ENCODE assay signal across 18 cellular contexts in genomic region chr18:51089691-51090090, GRCh38. TPM values are rescaled to one million over a fixed set of nuclear protein-coding genes. Genes with fewer than 3 reads are reported as not detected.
A peak's percentile ranks its signal among the peaks of the same experiment; 100 is the strongest.
DNase-seq lines count a peak whose midpoint lies in the region; ATAC-seq, FAIRE-seq and TF ChIP-seq lines count a peak whose summit lies in the region.
"Had no signal": no experiment of that assay in that cellular context is flagged by ENCODE, and none has a peak within 500 bp of the region (broad histone marks: within the 10 kb centered on the region; RNA-seq: fewer than 3 reads in every experiment).

No MANE protein-coding gene starts in this region.

- H3K9me3 Mint-ChIP-seq in MCF 10A (ENCODE audit: unreplicated experiment): peaks cover 7% of the 10 kb centered on the region
- H3K9me3 Mint-ChIP-seq in activated T-cell treated with anti-CD3 and anti-CD28 coated beads, Interleukin-2, amount 50 U/mL, for 4 hours: peaks cover 32% of the 10 kb centered on the region

- in situ Hi-C loops in transverse colon (cut with MboI; ENCODE audit: low pct_ligation_motif_present in 1 of 4, low pct_unique_long_range_greater_than_20kb in 1 of 4, low sequenced_read_pairs in 3 of 4): no loop called here

- intact Hi-C loops in MCF 10A (cut with micrococcal nuclease) (no loop called here), breast epithelium (cut with DNase I; ENCODE audit: low total_unique reads) (no loop called here), transverse colon (cut with DNase I; ENCODE audit: low total_unique reads) (no loop called here)

- H3K27me3 ChIP-seq in breast epithelium: no peaks in the 10 kb centered on the region
- no peaks in the 10 kb centered on the region for H3K27me3 ChIP-seq in transverse colon
- H3K27me3 ChIP-seq: BLaER1 treated with 17β-estradiol and CSF1 and Interleukin-3, amounts not matched to agents 10 nM and 100 nM had no signal

- TSS peak; percentile 8 for BruUV-seq in MCF 10A (replicated peaks; lab: Mats Ljungman, UMichigan)

- WGBS in transverse colon (ENCODE audit: low coverage in 1 of 2), 2 donors: 83 to 89% methylated on average over 4 of the region's 4 CpGs

- peak; percentile 24 for FAIRE-seq in colon (lab: Jason Lieb, UNC)
- FAIRE-seq: H1, HTR-8/SVneo had no signal

- TF ChIP-seq EP300 in transverse colon (IDR thresholded peaks at IDR 0.05; ENCODE audit: low read depth): no peak

- peaks cover 44% of the 10 kb centered on the region for H3K36me3 Mint-ChIP-seq in MCF 10A (ENCODE audit: insufficient read depth, unreplicated experiment)
- H3K36me3 Mint-ChIP-seq in activated T-cell treated with anti-CD3 and anti-CD28 coated beads, Interleukin-2, amount 50 U/mL, for 4 hours (ENCODE audit: insufficient read depth): peaks cover 21% of the 10 kb centered on the region

- H3K9me3 ChIP-seq in breast epithelium: peaks cover 0 to 11% of the 10 kb centered on the region in 2 donors
- peaks cover 5 to 8% of the 10 kb centered on the region in 2 donors for H3K9me3 ChIP-seq in transverse colon

- ATAC-seq in activated T-cell treated with anti-CD3 and anti-CD28 coated beads, Interleukin-2, amount 50 U/mL, for 4 hours: no peak

- H3K4me1 ChIP-seq in breast epithelium (no peaks in the 10 kb centered on the region), transverse colon (no peaks in the 10 kb centered on the region)
- H3K4me1 ChIP-seq: BLaER1 treated with 17β-estradiol and CSF1 and Interleukin-3, amounts not matched to agents 10 nM and 100 nM had no signal

- H3K4me3 Mint-ChIP-seq in MCF 10A (ENCODE audit: unreplicated experiment): no peak overlapping the region
- H3K4me3 Mint-ChIP-seq in activated T-cell treated with anti-CD3 and anti-CD28 coated beads, Interleukin-2, amount 50 U/mL, for 4 hours: no peak overlapping the region
- H3K4me3 Mint-ChIP-seq: CD4-positive, CD25-positive, alpha-beta regulatory T cell; HFFc6 had no signal

- no peaks in the 10 kb centered on the region for H3K27me3 Mint-ChIP-seq in MCF 10A (ENCODE audit: insufficient read depth, unreplicated experiment)
- H3K27me3 Mint-ChIP-seq in activated T-cell treated with anti-CD3 and anti-CD28 coated beads, Interleukin-2, amount 50 U/mL, for 4 hours (ENCODE audit: low read depth): no peaks in the 10 kb centered on the region
- H3K27me3 Mint-ChIP-seq: CD4-positive, CD25-positive, alpha-beta regulatory T cell had no signal

- TF ChIP-seq POLR2A in breast epithelium (IDR thresholded peaks at IDR 0.05): no peak
- no peak for TF ChIP-seq POLR2A in transverse colon (IDR thresholded peaks at IDR 0.05)

- POLR2A ChIA-PET in MCF 10A (lab: Yijun Ruan, JAX): interaction anchor here (0.5 to 1.6 kb wide), 2 partner anchors 10 to 44 kb away, joined by 3 to 5 read pairs; no protein-coding TSS in a partner anchor

- no peaks in the 10 kb centered on the region for H3K4me1 Mint-ChIP-seq in MCF 10A (ENCODE audit: insufficient read depth, unreplicated experiment)
- H3K4me1 Mint-ChIP-seq in activated T-cell treated with anti-CD3 and anti-CD28 coated beads, Interleukin-2, amount 50 U/mL, for 4 hours (ENCODE audit: low read depth): no peaks in the 10 kb centered on the region

- H3K4me3 ChIP-seq in breast epithelium (no peak overlapping the region), transverse colon (no peak overlapping the region)
- H3K4me3 ChIP-seq: BLaER1 treated with 17β-estradiol and CSF1 and Interleukin-3, amounts not matched to agents 10 nM and 100 nM had no signal

- H3K36me3 ChIP-seq in breast epithelium (no peaks in the 10 kb centered on the region), transverse colon (peaks cover 0 to 18% (median 8%) of the 10 kb centered on the region in 4 donors)

- H3K27ac ChIP-seq in breast epithelium (no peak overlapping the region), transverse colon (no peak overlapping the region)
- H3K27ac ChIP-seq: BLaER1 treated with 17β-estradiol and CSF1 and Interleukin-3, amounts not matched to agents 10 nM and 100 nM had no signal

- CTCF ChIA-PET in MCF 10A (lab: Yijun Ruan, JAX): interaction anchor here (0.5 to 0.6 kb wide), 2 partner anchors 198 to 1066 kb away, joined by 3 read pairs; no protein-coding TSS in a partner anchor

- DNase-seq in MCF 10A (ENCODE audit: unreplicated experiment) (no peak), breast epithelium (ENCODE audit: low spot score in 2 of 2) (no peak), LHCN-M2 (ENCODE audit: low read depth) (peak; percentile 57), myocyte (ENCODE audit: low read depth) (peak; percentile 36), transverse colon (no peak)
- no peak for DNase-seq in activated CD4-positive, CD25-positive, alpha-beta regulatory T cell treated with anti-CD3 and anti-CD28 coated beads, Interleukin-2, amount 50 U/mL, for 72 hours
- no peak for DNase-seq in activated T-cell treated with anti-CD3 and anti-CD28 coated beads, Interleukin-2, amount 50 U/mL, for 4 hours
- DNase-seq: 8988T; Calu3; CD4-positive, CD25-positive, alpha-beta regulatory T cell; DMS79; GDM1; HCEC 1CT; HFFc6 had no signal

- TF ChIP-seq CTCF in MCF 10A (IDR thresholded peaks at IDR 0.05; ENCODE audit: unreplicated experiment): no peak
- TF ChIP-seq CTCF in breast epithelium (IDR thresholded peaks at IDR 0.05): no peak
- TF ChIP-seq CTCF in transverse colon (IDR thresholded peaks at IDR 0.05): no peak

- no peak overlapping the region for H3K27ac Mint-ChIP-seq in MCF 10A (ENCODE audit: low read depth, unreplicated experiment)
- H3K27ac Mint-ChIP-seq: CD4-positive, CD25-positive, alpha-beta regulatory T cell; HFFc6 had no signal

RNA-seq across cellular contexts. Expression of gene SMAD4, which starts 59.7 kb away (rescaled TPM):
- total RNA-seq in MCF 10A (2022): 75.8 and 84.4 TPM in 2 replicates
- total RNA-seq in breast epithelium: 100 to 1,000 TPM in 2 of 3 donors, 10 to 100 TPM in 1; 96.2 to 155 (median 102) TPM
- total RNA-seq in LHCN-M2 (2014; rRNA removed): 87.8 and 97.5 TPM in 2 replicates
- 33.3 TPM for polyA plus RNA-seq in LHCN-M2 (2012)
- total RNA-seq in myocyte: 130 and 132 TPM in 2 replicates
- 55.6 TPM for polyA plus RNA-seq in myocyte (2012)
- total RNA-seq in activated T-cell treated with anti-CD3 and anti-CD28 coated beads, Interleukin-2, amount 50 U/mL, for 4 hours: 10 to 100 TPM; 58.6 to 60.7 (median 59.6) TPM
- 100 to 1,000 TPM in 1 of 4 donors, 10 to 100 TPM in 3; 77.1 to 172 (median 85.6) TPM for total RNA-seq in transverse colon

Comparison
In these comparisons a context has a peak if more than half of its experiments do, and no peak if none do; other contexts are left out.
1. DNase-seq: peak in LHCN-M2 (single experiment) and myocyte (single experiment); none in MCF 10A (single experiment), breast epithelium (0 of 2), activated CD4-positive, CD25-positive, alpha-beta regulatory T cell treated with anti-CD3 and anti-CD28 coated beads, Interleukin-2, amount 50 U/mL, for 72 hours (single experiment), activated T-cell treated with anti-CD3 and anti-CD28 coated beads, Interleukin-2, amount 50 U/mL, for 4 hours (single experiment) and transverse colon (single experiment).